Comparison of ENCODE assay signal across 12 cellular contexts in the genomic region with DNA sequence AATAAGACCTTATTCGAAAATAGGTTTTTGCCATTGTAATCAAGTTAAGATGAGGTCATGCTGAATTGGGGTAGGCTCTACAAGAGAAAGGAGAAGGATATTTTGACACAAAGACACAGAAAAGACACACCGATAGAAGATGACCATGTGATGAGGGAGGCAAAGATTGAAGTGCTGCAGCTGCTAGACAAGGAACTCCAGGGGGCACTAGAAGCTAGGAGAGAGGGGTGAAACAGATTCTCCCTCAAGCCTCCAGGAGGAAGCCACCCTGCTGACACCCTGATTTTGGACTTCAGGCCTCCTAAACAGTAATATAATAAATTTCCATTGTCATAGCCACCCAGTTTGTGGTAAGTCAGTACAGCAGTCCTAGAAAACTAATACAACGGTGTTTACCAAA.
DNase-seq lines count a peak whose midpoint lies in the region; ATAC-seq and TF ChIP-seq lines count a peak whose summit lies in the region.
"Had no signal": no experiment of that assay in that cellular context is flagged by ENCODE, and none has a peak within 500 bp of the region (broad histone marks: within the 10 kb centered on the region; RNA-seq: fewer than 3 reads in every experiment).

No MANE protein-coding gene starts in this region.

- H3K4me3 Mint-ChIP-seq in type B pancreatic cell = no peak overlapping the region
- no peak overlapping the region for H3K4me3 Mint-ChIP-seq in endothelial cell (ENCODE audit: unreplicated experiment)

- no peaks in the 10 kb centered on the region for H3K79me2 ChIP-seq in mammary epithelial cell (ENCODE audit: insufficient read depth, low read length)

- H3K4me1 ChIP-seq in mammary epithelial cell (ENCODE audit: insufficient read depth, low read length) (peaks cover 26% of the 10 kb centered on the region), heart left ventricle (no peaks in the 10 kb centered on the region)
- H3K4me1 ChIP-seq: BLaER1 treated with 17β-estradiol and CSF1 and Interleukin-3, amounts not matched to agents 10 nM and 100 nM had no signal

- TF ChIP-seq CTCF in NB4 (IDR thresholded peaks at IDR 0.05; ENCODE audit: low read depth, low read length) (peak; percentile 39), mammary epithelial cell (conservative IDR thresholded peaks at IDR 0.05 in 1 of 2, IDR thresholded peaks at IDR 0.05 in 1 of 2; ENCODE audit: extremely low read depth in 1 of 2, insufficient read depth in 1 of 2, low read depth in 1 of 2, low read length in 2 of 2) (peak; percentile 42 to 43), type B pancreatic cell (conservative IDR thresholded peaks at IDR 0.05) (peak; percentile 25), endothelial cell (IDR thresholded peaks at IDR 0.05; ENCODE audit: unreplicated experiment) (no peak), heart left ventricle (IDR thresholded peaks at IDR 0.05) (no peak)

- in situ Hi-C loops in mammary epithelial cell (cut with MboI; ENCODE audit: low sequenced_read_pairs in 2 of 2) = no loop called here

- H3K27ac ChIP-seq in mammary epithelial cell (ENCODE audit: insufficient read depth, low read depth, low read length) = no peak overlapping the region
- H3K27ac ChIP-seq in heart left ventricle = no peak overlapping the region
- H3K27ac ChIP-seq: BLaER1 treated with 17β-estradiol and CSF1 and Interleukin-3, amounts not matched to agents 10 nM and 100 nM had no signal

- H3K4me2 ChIP-seq in mammary epithelial cell (ENCODE audit: insufficient read depth, low read depth, low read length) = no peak overlapping the region
- H3K4me2 ChIP-seq: BLaER1 treated with 17β-estradiol and CSF1 and Interleukin-3, amounts not matched to agents 10 nM and 100 nM had no signal

- peaks cover 5% of the 10 kb centered on the region for H3K27me3 Mint-ChIP-seq in type B pancreatic cell
- no peaks in the 10 kb centered on the region for H3K27me3 Mint-ChIP-seq in endothelial cell (ENCODE audit: unreplicated experiment)

- H3K4me1 Mint-ChIP-seq in type B pancreatic cell (ENCODE audit: unreplicated experiment) (no peaks in the 10 kb centered on the region), endothelial cell (ENCODE audit: unreplicated experiment) (no peaks in the 10 kb centered on the region)

- H3K9me3 Mint-ChIP-seq in type B pancreatic cell (no peaks in the 10 kb centered on the region), endothelial cell (ENCODE audit: unreplicated experiment) (no peaks in the 10 kb centered on the region)

- H3K9ac ChIP-seq in mammary epithelial cell (ENCODE audit: insufficient read depth, low read length) = no peak overlapping the region
- H3K9ac ChIP-seq: BLaER1 treated with 17β-estradiol and CSF1 and Interleukin-3, amounts not matched to agents 10 nM and 100 nM had no signal

- no peak for TF ChIP-seq POLR2A in NB4 (IDR thresholded peaks at IDR 0.05; ENCODE audit: extremely low read depth, insufficient read length)
- no peak for TF ChIP-seq POLR2A in heart left ventricle (IDR thresholded peaks at IDR 0.05)

- H4K20me1 ChIP-seq in mammary epithelial cell (ENCODE audit: insufficient read depth, low read length) = no peaks in the 10 kb centered on the region
- H4K20me1 ChIP-seq: BLaER1 treated with 17β-estradiol and CSF1 and Interleukin-3, amounts not matched to agents 10 nM and 100 nM had no signal

- DNase-seq in NOMO-1 treated with DMSO at 0.1 percent for 48 hours (lab: John Stamatoyannopoulos, UW; ENCODE audit: unreplicated experiment) (peak; percentile 21), NOMO-1 treated with dmso at 0.1 percent for 144 hours (lab: John Stamatoyannopoulos, UW; ENCODE audit: unreplicated experiment) (no peak), NB4 (ENCODE audit: low read depth) (peak; percentile 38), mammary epithelial cell (peak; percentile 21), type B pancreatic cell (ENCODE audit: extremely low spot score, unreplicated experiment) (no peak), endothelial cell (ENCODE audit: low spot score) (no peak), heart left ventricle (no peak)
- DNase-seq: activated CD8-positive, alpha-beta memory T cell treated with anti-CD3 and anti-CD28 coated beads for 24 hours; effector memory CD4-positive, alpha-beta T cell; NCI-H187 treated with DMSO at 0.1 percent for 48 hours had no signal

- intact Hi-C loops in mammary epithelial cell (cut with micrococcal nuclease) (loop anchor here (1.0 to 10.0 kb wide), 4 partner anchors 114 to 411 kb away; no protein-coding TSS in a partner anchor), heart left ventricle (cut with DNase I) (no loop called here)

- dilution Hi-C loops in mammary epithelial cell (cut with HindIII; ENCODE audit: low sequenced_read_pairs) = no loop called here

- WGBS in mammary epithelial cell (ENCODE audit: low coverage, missing lambda C conversion rate) = 98% methylated on average over 3 of the region's 3 CpGs
- WGBS in heart left ventricle, 4 donors = 90 to 95% (median 91%) methylated on average over 3 of the region's 3 CpGs

- no peak overlapping the region for H3K27ac Mint-ChIP-seq in type B pancreatic cell
- H3K27ac Mint-ChIP-seq in endothelial cell (ENCODE audit: unreplicated experiment) = no peak overlapping the region

- BruUV-seq in mammary epithelial cell (replicated peaks; lab: Mats Ljungman, UMichigan) = no TSS peak

- ATAC-seq in GM21367 (IDR thresholded peaks at IDR 0.05; ENCODE audit: unreplicated experiment) (no peak), heart left ventricle (no peak)

- H3K36me3 Mint-ChIP-seq in type B pancreatic cell = no peaks in the 10 kb centered on the region
- no peaks in the 10 kb centered on the region for H3K36me3 Mint-ChIP-seq in endothelial cell (ENCODE audit: low read depth, unreplicated experiment)

- H3K4me3 ChIP-seq in NB4 (ENCODE audit: low read depth, low read length) (no peak overlapping the region), mammary epithelial cell (replicated peaks in 1 of 3; ENCODE audit: insufficient read depth in 1 of 3, low read depth in 2 of 3, low read length in 3 of 3) (no peak overlapping the region), heart left ventricle (no peak overlapping the region)
- H3K4me3 ChIP-seq: BLaER1 treated with 17β-estradiol and CSF1 and Interleukin-3, amounts not matched to agents 10 nM and 100 nM had no signal

- H2AFZ ChIP-seq in mammary epithelial cell (ENCODE audit: low read depth, low read length) = no peak overlapping the region

- H3K36me3 ChIP-seq in mammary epithelial cell (ENCODE audit: insufficient read depth, low read length) = no peaks in the 10 kb centered on the region
- H3K36me3 ChIP-seq in heart left ventricle = no peaks in the 10 kb centered on the region
- H3K36me3 ChIP-seq: BLaER1 treated with 17β-estradiol and CSF1 and Interleukin-3, amounts not matched to agents 10 nM and 100 nM had no signal

- CTCF ChIA-PET in mammary epithelial cell (lab: Charles Lee; ENCODE audit: low non-redundant PET) = no interaction called here

- H3K9me3 ChIP-seq in mammary epithelial cell (replicated peaks; ENCODE audit: insufficient read depth, low read length) (no peaks in the 10 kb centered on the region), heart left ventricle (no peaks in the 10 kb centered on the region)
- H3K9me3 ChIP-seq: BLaER1 treated with 17β-estradiol and CSF1 and Interleukin-3, amounts not matched to agents 10 nM and 100 nM had no signal

- H3K27me3 ChIP-seq in mammary epithelial cell (ENCODE audit: insufficient read depth, low read length) (no peaks in the 10 kb centered on the region), heart left ventricle (no peaks in the 10 kb centered on the region)
- H3K27me3 ChIP-seq: BLaER1 treated with 17β-estradiol and CSF1 and Interleukin-3, amounts not matched to agents 10 nM and 100 nM had no signal

Comparison
In these comparisons a context has a peak if more than half of its experiments do, and no peak if none do; other contexts are left out.
1. DNase-seq: peak in NOMO-1 treated with DMSO at 0.1 percent for 48 hours (single experiment), NB4 (single experiment) and mammary epithelial cell (single experiment); none in NOMO-1 treated with dmso at 0.1 percent for 144 hours (single experiment), type B pancreatic cell (single experiment), endothelial cell (single experiment) and heart left ventricle (0 of 5).
2. CTCF ChIP-seq: peak in NB4 (single experiment), mammary epithelial cell (2 of 2) and type B pancreatic cell (single experiment); none in endothelial cell (single experiment) and heart left ventricle (0 of 12).